ENCODE assay signal across 19 cellular contexts in genomic region chr20:37741055-37741454, GRCh38. TPM values are rescaled to one million over a fixed set of nuclear protein-coding genes. Genes with fewer than 3 reads are reported as not detected.
DNase-seq lines count a peak whose midpoint lies in the region; ATAC-seq, FAIRE-seq and TF ChIP-seq lines count a peak whose summit lies in the region.
"Had no signal": no experiment of that assay in that cellular context is flagged by ENCODE, and none has a peak within 500 bp of the region (broad histone marks: within the 10 kb centered on the region; RNA-seq: fewer than 3 reads in every experiment).

No MANE protein-coding gene starts in this region.

- no peak overlapping the region for H3K9ac ChIP-seq in H9 (ENCODE audit: extremely low read depth, insufficient read length, low read length)

- TF ChIP-seq CTCF in A549 (IDR thresholded peaks at IDR 0.05): no peak
- TF ChIP-seq CTCF in astrocyte of the spinal cord (IDR thresholded peaks at IDR 0.05; ENCODE audit: low read depth, low read length): no peak
- no peak for TF ChIP-seq CTCF in kidney epithelial cell (IDR thresholded peaks at IDR 0.05; ENCODE audit: insufficient read depth, low read length, poor library complexity, severe bottlenecking)
- TF ChIP-seq CTCF in H9 (conservative IDR thresholded peaks at IDR 0.05): no peak

- no peak overlapping the region for H3K23ac ChIP-seq in H9 (ENCODE audit: insufficient read length, low read depth, low read length)

- no peaks in the 10 kb centered on the region for H4K20me1 ChIP-seq in H9 (ENCODE audit: control insufficient read depth, insufficient read depth, insufficient read length)

- H3K18ac ChIP-seq in H9 (ENCODE audit: insufficient read length, low read depth, low read length): no peak overlapping the region

- TF ChIP-seq EP300 in A549 (IDR thresholded peaks at IDR 0.05): no peak

- H3K14ac ChIP-seq in H9 (ENCODE audit: insufficient read depth, low read length): no peak overlapping the region

- peaks cover 5 to 20% (median 17%) of the 10 kb centered on the region in 3 experiments; a peak in 5 of 7 replicates for H3K36me3 Mint-ChIP-seq in H9 (ENCODE audit: insufficient read depth in 1 of 3, low read depth in 3 of 3)

- DNase-seq in A549 (ENCODE audit: low read depth in 1 of 2, low spot score in 1 of 2) (peak in 1 of 2 experiments; percentile 10), M059J (ENCODE audit: low read depth) (peak; percentile 28), astrocyte of the spinal cord (ENCODE audit: low read depth, low spot score) (peak; percentile 46), kidney epithelial cell (ENCODE audit: low read depth) (peak; percentile 29), NCI-H1417 treated with DMSO at 0.1 percent for 48 hours (lab: John Stamatoyannopoulos, UW) (no peak), H9 (no peak)
- DNase-seq: activated CD8-positive, alpha-beta memory T cell treated with anti-CD3 and anti-CD28 coated beads, Interleukin-2, amount 50 U/mL, for 48 hours; activated naive CD4-positive, alpha-beta T cell treated with Interleukin-2 at 50 U/mL for 16 hours; DMS79; foreskin melanocyte; Right ventricle myocardium superior; stimulated activated CD4-positive, alpha-beta T cell treated with anti-CD3 and anti-CD28 coated beads, Interleukin-2, amount 100 ng/mL, for 48 hours; thyroid gland had no signal

- H3K4ac ChIP-seq in H9 (ENCODE audit: low read depth, low read length): no peak overlapping the region

- H3T11ph ChIP-seq in H9 (ENCODE audit: low read length): no peak overlapping the region

- no peak for FAIRE-seq in A549 (lab: Jason Lieb, UNC)

- TF ChIP-seq RAD21 in A549 (conservative IDR thresholded peaks at IDR 0.05 in 1 of 2, IDR thresholded peaks at IDR 0.05 in 1 of 2): no peak

- no peak overlapping the region for H3K4me3 ChIP-seq in A549
- H3K4me3 ChIP-seq in astrocyte of the spinal cord (ENCODE audit: low read depth, low read length): no peak overlapping the region
- no peak overlapping the region for H3K4me3 ChIP-seq in kidney epithelial cell (ENCODE audit: low read depth, low read length)
- H3K4me3 ChIP-seq: right atrium auricular region, thyroid gland had no signal

- no peak overlapping the region for H2BK120ac ChIP-seq in H9 (ENCODE audit: low read depth, low read length, poor library complexity, severe bottlenecking)

- H2BK5ac ChIP-seq in H9 (ENCODE audit: insufficient read length, low read length): no peak overlapping the region

- no peaks in the 10 kb centered on the region for H3K79me2 ChIP-seq in H9 (ENCODE audit: insufficient read depth, low read length)

- no peaks in the 10 kb centered on the region for H3K9me3 Mint-ChIP-seq in H9
- H3K9me3 Mint-ChIP-seq: neural crest cell had no signal

- H3K4me1 ChIP-seq in A549: peaks cover 16% of the 10 kb centered on the region
- no peaks in the 10 kb centered on the region; the same call in 1 of the 2 replicates for H3K4me1 ChIP-seq in H9 (ENCODE audit: insufficient read depth, low read length)

- H3K4me2 ChIP-seq in A549: peak overlapping the region; percentile 18; the same call in 2 of the 3 replicates
- H3K4me2 ChIP-seq in H9 (ENCODE audit: insufficient read depth, insufficient read length, low read length): no peak overlapping the region

- H3K4me3 Mint-ChIP-seq in H9: no peak overlapping the region
- H3K4me3 Mint-ChIP-seq: brain, neural crest cell had no signal

- H2BK20ac ChIP-seq in H9 (ENCODE audit: low read depth, low read length, poor library complexity, severe bottlenecking): no peak overlapping the region

- no peak overlapping the region for H4K91ac ChIP-seq in H9 (ENCODE audit: insufficient read length, low read depth, low read length)

- H3K27me3 Mint-ChIP-seq in H9 (ENCODE audit: low read depth): no peaks in the 10 kb centered on the region
- H3K27me3 Mint-ChIP-seq: brain had no signal

- H2BK15ac ChIP-seq in H9 (ENCODE audit: low read depth, low read length): no peak overlapping the region

- H4K5ac ChIP-seq in H9 (ENCODE audit: insufficient read length, low read depth, low read length): no peak overlapping the region

- TF ChIP-seq POLR2A in A549 (IDR thresholded peaks at IDR 0.05; ENCODE audit: low read length): no peak

- no peak overlapping the region for H3K56ac ChIP-seq in H9 (ENCODE audit: insufficient read length, low read depth, low read length)

- 58% methylated on average over 3 of the region's 3 CpGs for WGBS in A549 (ENCODE audit: missing lambda C conversion rate)
- WGBS in H9 (ENCODE audit: extremely low coverage, insufficient read length, low lambda C conversion rate): no CpG with 5 or more reads among the region's 3 CpGs

- no peak overlapping the region for H4K8ac ChIP-seq in H9 (replicated peaks; ENCODE audit: insufficient read length, low read depth, low read length)

- CTCF ChIA-PET in A549 (lab: Yijun Ruan, JAX): no interaction called here

- ATAC-seq in A549 (peak; percentile 43 to 69; a peak in 4 of 6 replicates), HG02763 (IDR thresholded peaks at IDR 0.05; ENCODE audit: unreplicated experiment) (no peak), GM18858 (IDR thresholded peaks at IDR 0.05; ENCODE audit: unreplicated experiment) (no peak)

- in situ Hi-C loops in astrocyte of the spinal cord (cut with HindIII; ENCODE audit: low sequenced_read_pairs): no loop called here

- H3K36me3 ChIP-seq in kidney epithelial cell (ENCODE audit: control insufficient read depth, insufficient read depth, low read length): no peaks in the 10 kb centered on the region

- no peak overlapping the region for H2BK12ac ChIP-seq in H9 (ENCODE audit: insufficient read length, low read depth, low read length)

- H2AK5ac ChIP-seq in H9 (ENCODE audit: insufficient read length, low read length): no peak overlapping the region

- no peak overlapping the region for H3K27ac Mint-ChIP-seq in H9
- H3K27ac Mint-ChIP-seq: brain had no signal

- POLR2A ChIA-PET in A549 (lab: Yijun Ruan, JAX): no interaction called here

- H2AFZ ChIP-seq in H9 (ENCODE audit: low read length): no peak overlapping the region

- H3K27me3 ChIP-seq in kidney epithelial cell (ENCODE audit: control insufficient read depth, insufficient read depth, low read length): no peaks in the 10 kb centered on the region
- H3K27me3 ChIP-seq in H9 (ENCODE audit: insufficient read depth, low read length): no peaks in the 10 kb centered on the region
- H3K27me3 ChIP-seq: right atrium auricular region, thyroid gland had no signal

- H3K79me1 ChIP-seq in H9 (ENCODE audit: insufficient read depth, low read depth, low read length, poor library complexity, severe bottlenecking): no peaks in the 10 kb centered on the region

- no peaks in the 10 kb centered on the region for H3K9me3 ChIP-seq in A549
- H3K9me3 ChIP-seq in H9 (ENCODE audit: control insufficient read depth, low read depth, low read length): no peaks in the 10 kb centered on the region
- H3K9me3 ChIP-seq: right atrium auricular region, thyroid gland had no signal

- no peak overlapping the region for H3K27ac ChIP-seq in A549
- no peak overlapping the region for H3K27ac ChIP-seq in H9 (ENCODE audit: insufficient read length, low read depth, low read length)
- H3K27ac ChIP-seq: C4-2B, right atrium auricular region, thyroid gland had no signal

- no peaks in the 10 kb centered on the region for H3K23me2 ChIP-seq in H9 (ENCODE audit: insufficient read length, low read depth, low read length, poor library complexity, severe bottlenecking)

- H3K4me1 Mint-ChIP-seq in H9: peaks cover 17% of the 10 kb centered on the region in 2 experiments

TF ChIP-seq in A549, 52 proteins besides CTCF, POLR2A, EP300 and RAD21:
- TF ChIP-seq FOSB (CRISPR knock-in tag; IDR thresholded peaks at IDR 0.05) (no peak), FOSL2 (IDR thresholded peaks at IDR 0.05) (no peak), FOSL2 (CRISPR knock-in tag; IDR thresholded peaks at IDR 0.05) (0 out of 2 replicates have a peak, but pooled peaks have one; percentile 18)

RNA-seq across cellular contexts. Expression of gene CTNNBL1, which starts 47.2 kb away (rescaled TPM):
- polyA plus RNA-seq in A549 (2011; rRNA removed): 39.0 and 41.0 TPM in 2 replicates
- polyA plus RNA-seq in A549 (2012; cell fraction: cytosol; rRNA removed): 43.6 and 44.0 TPM in 2 replicates
- 27.0 and 30.4 TPM in 2 replicates for polyA plus RNA-seq in A549 (2012; cell fraction: nucleus; rRNA removed)
- polyA plus RNA-seq in A549 (2017; fragmentation: RNase III; extraction: RNeasy Plus Mini Kit Qiagen cat#74134 plus additional on column Dnase treatment): 57.9 to 60.4 TPM (median 59.9 TPM) in 3 replicates
- polyA minus RNA-seq in A549 (2011; rRNA and poly(A)+ RNA removed): 37.6 and 43.4 TPM in 2 replicates
- 30.0 and 54.4 TPM in 2 replicates for total RNA-seq in M059J (2014; rRNA removed; shearing (Covaris generic))
- 28.8 and 40.5 TPM in 2 replicates for total RNA-seq in kidney epithelial cell
- 67.2 and 70.7 TPM in 2 replicates for total RNA-seq in H9 (2021)

Comparison
In these comparisons a context has a peak if more than half of its experiments do, and no peak if none do; other contexts are left out.
1. ATAC-seq: peak in A549 (2 of 2); none in HG02763 (single experiment) and GM18858 (single experiment).
2. DNase-seq: peak in M059J (single experiment), astrocyte of the spinal cord (single experiment) and kidney epithelial cell (single experiment); none in NCI-H1417 treated with DMSO at 0.1 percent for 48 hours (single experiment) and H9 (single experiment).